In the genomic region with DNA sequence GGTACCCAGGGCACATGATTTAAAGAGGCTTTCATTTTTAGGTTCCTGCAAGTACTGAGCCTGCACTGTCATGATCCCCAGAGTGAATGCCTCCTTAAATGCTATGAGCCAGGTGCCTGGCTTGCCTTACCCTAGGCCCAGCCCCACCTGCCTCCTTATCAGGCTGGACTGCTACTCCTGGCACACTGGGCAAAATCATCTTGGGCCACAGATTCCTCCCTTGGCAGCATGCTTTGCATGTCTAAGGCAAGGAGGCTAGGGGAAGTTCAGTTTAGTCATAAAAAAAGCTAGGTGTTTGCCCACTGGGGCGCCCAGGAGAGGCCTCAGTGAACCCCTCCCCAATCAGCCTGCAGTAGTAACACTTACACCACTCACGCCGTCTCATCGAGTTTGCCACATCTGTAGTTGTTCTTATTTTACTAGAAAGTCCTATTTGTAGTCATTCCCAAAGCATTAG, we compare ENCODE assay signal across 13 cellular contexts. TPM values are rescaled to one million over a fixed set of nuclear protein-coding genes. Genes with fewer than 3 reads are reported as not detected.
DNase-seq lines count a peak whose midpoint lies in the region; ATAC-seq and TF ChIP-seq lines count a peak whose summit lies in the region.
"Had no signal": no experiment of that assay in that cellular context is flagged by ENCODE, and none has a peak within 500 bp of the region (broad histone marks: within the 10 kb centered on the region; RNA-seq: fewer than 3 reads in every experiment).

No MANE protein-coding gene starts in this region.

- peak; percentile 58 for ATAC-seq in GM21619 (IDR thresholded peaks at IDR 0.05; ENCODE audit: unreplicated experiment)
- ATAC-seq in activated T-helper 17 cell treated with anti-CD3 and anti-CD28 coated beads, Interleukin-2, amount 50 U/mL, for 72 hours (replicated peaks), result peak; percentile 68
- ATAC-seq in omental fat pad (ENCODE audit: low FRiP score), result peak; percentile 46
- ATAC-seq in effector memory CD8-positive, alpha-beta T cell (replicated peaks), result no peak
- ATAC-seq: left ventricle myocardium superior had no signal

- no peaks in the 10 kb centered on the region for H3K27me3 Mint-ChIP-seq in activated T-helper 17 cell treated with anti-CD3 and anti-CD28 coated beads, Interleukin-2, amount 50 U/mL, for 72 hours
- no peaks in the 10 kb centered on the region for H3K27me3 Mint-ChIP-seq in effector memory CD8-positive, alpha-beta T cell

- H3K4me3 Mint-ChIP-seq in activated T-helper 17 cell treated with anti-CD3 and anti-CD28 coated beads, Interleukin-2, amount 50 U/mL, for 72 hours, result no peak overlapping the region
- no peak overlapping the region for H3K4me3 Mint-ChIP-seq in effector memory CD8-positive, alpha-beta T cell

- DNase-seq in activated CD4-positive, alpha-beta T cell treated with anti-CD3 and anti-CD28 coated beads for 48 hours, result peak; percentile 55
- DNase-seq in activated CD4-positive, alpha-beta T cell treated with anti-CD3 and anti-CD28 coated beads for 1 hour, result no peak
- DNase-seq in omental fat pad (ENCODE audit: low spot score) (no peak), NCI-H446 treated with DMSO at 0.1 percent for 48 hours (lab: John Stamatoyannopoulos, UW) (no peak), NCI-H446 (lab: John Stamatoyannopoulos, UW) (no peak)
- DNase-seq in effector memory CD8-positive, alpha-beta T cell, result no peak
- DNase-seq: activated CD4-positive, alpha-beta T cell treated with anti-CD3 and anti-CD28 coated beads for 4 hours; adrenal gland; COR-L47; left ventricle myocardium superior; thyroid gland had no signal

- no peaks in the 10 kb centered on the region for H3K9me3 Mint-ChIP-seq in activated T-helper 17 cell treated with anti-CD3 and anti-CD28 coated beads, Interleukin-2, amount 50 U/mL, for 72 hours
- no peaks in the 10 kb centered on the region for H3K9me3 Mint-ChIP-seq in effector memory CD8-positive, alpha-beta T cell

- peaks cover 31% of the 10 kb centered on the region for H3K4me1 Mint-ChIP-seq in activated T-helper 17 cell treated with anti-CD3 and anti-CD28 coated beads, Interleukin-2, amount 50 U/mL, for 72 hours
- peaks cover 3 to 9% of the 10 kb centered on the region in 2 donors for H3K4me1 Mint-ChIP-seq in effector memory CD8-positive, alpha-beta T cell (ENCODE audit: low read depth in 2 of 2)

- H3K36me3 Mint-ChIP-seq in activated T-helper 17 cell treated with anti-CD3 and anti-CD28 coated beads, Interleukin-2, amount 50 U/mL, for 72 hours (ENCODE audit: low read depth), result peaks cover 7% of the 10 kb centered on the region
- H3K36me3 Mint-ChIP-seq in effector memory CD8-positive, alpha-beta T cell (ENCODE audit: insufficient read depth), result no peaks in the 10 kb centered on the region

- no peak for TF ChIP-seq CTCF in omental fat pad (IDR thresholded peaks at IDR 0.05)

- H3K27ac Mint-ChIP-seq in activated T-helper 17 cell treated with anti-CD3 and anti-CD28 coated beads, Interleukin-2, amount 50 U/mL, for 72 hours, result peak overlapping the region; percentile 59
- H3K27ac Mint-ChIP-seq in effector memory CD8-positive, alpha-beta T cell, result no peak overlapping the region

RNA-seq across cellular contexts. Expression of a gene that starts 45.1 kb away (rescaled TPM):
- 100 to 1,000 TPM in 1 of 2 donors, 10 to 100 TPM in 1; 38.9 to 154 TPM for total RNA-seq in activated T-helper 17 cell treated with anti-CD3 and anti-CD28 coated beads, Interleukin-2, amount 50 U/mL, for 72 hours
- 10 to 100 TPM; 14.4 to 20.6 (median 19.4) TPM for total RNA-seq in omental fat pad
